8 cellular contexts compared by ENCODE assay signal in the genomic region with DNA sequence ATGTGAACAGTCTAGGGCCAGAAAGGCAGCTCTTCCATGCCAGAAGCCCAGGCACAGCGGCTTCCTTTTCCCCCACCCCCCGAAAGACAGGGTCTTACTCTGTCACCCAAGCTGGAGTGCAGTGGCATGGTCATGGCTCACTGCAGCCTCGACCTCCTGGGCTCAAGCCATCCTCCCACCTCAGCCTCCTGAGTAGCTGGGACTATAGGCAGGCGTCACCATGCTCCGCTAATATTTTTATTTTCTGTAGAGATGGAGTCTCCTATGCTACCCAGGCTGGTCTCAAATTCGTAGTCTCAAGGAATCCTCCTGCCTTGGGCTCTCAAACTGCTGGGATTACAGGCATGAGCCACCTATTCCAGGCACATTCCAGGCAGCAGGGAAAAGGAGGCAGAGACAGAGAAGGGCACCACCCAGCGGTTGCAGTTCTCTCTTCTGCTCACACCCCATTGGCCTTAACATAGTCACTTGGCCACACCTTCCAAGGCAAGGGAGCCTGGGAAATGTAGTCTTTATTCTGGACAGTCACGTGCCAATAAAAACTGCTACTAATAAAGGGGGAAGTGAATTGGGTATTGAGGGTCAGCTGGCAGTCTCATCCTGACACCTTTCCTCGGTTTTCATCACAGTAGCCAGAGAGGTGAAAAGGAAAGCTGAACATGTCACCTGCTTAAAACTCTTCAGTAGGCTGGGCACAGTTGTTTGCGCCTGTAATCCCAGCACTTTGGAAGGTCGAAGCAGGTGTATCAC.
DNase-seq lines count a peak whose midpoint lies in the region; ATAC-seq and TF ChIP-seq lines count a peak whose summit lies in the region.

No MANE protein-coding gene starts in this region.

- no peaks in the 10 kb centered on the region for H3K9me3 ChIP-seq in OCI-LY7 (ENCODE audit: low read length)
- H3K9me3 ChIP-seq in mammary epithelial cell (replicated peaks; ENCODE audit: insufficient read depth, low read length): no peaks in the 10 kb centered on the region

- BruUV-seq in OCI-LY7 (replicated peaks; lab: Mats Ljungman, UMichigan) (no TSS peak), mammary epithelial cell (replicated peaks; lab: Mats Ljungman, UMichigan) (no TSS peak)

- no peaks in the 10 kb centered on the region for H4K20me1 ChIP-seq in OCI-LY7 (ENCODE audit: insufficient read depth, low read length)
- no peaks in the 10 kb centered on the region for H4K20me1 ChIP-seq in mammary epithelial cell (ENCODE audit: insufficient read depth, low read length)

- H3K27ac ChIP-seq in OCI-LY7 (ENCODE audit: low read depth, low read length, poor library complexity, severe bottlenecking) (no peak overlapping the region), mammary epithelial cell (ENCODE audit: insufficient read depth, low read depth, low read length) (no peak overlapping the region)

- no peaks in the 10 kb centered on the region for H3K36me3 ChIP-seq in OCI-LY7 (ENCODE audit: insufficient read depth, low read length)
- no peaks in the 10 kb centered on the region for H3K36me3 ChIP-seq in mammary epithelial cell (ENCODE audit: insufficient read depth, low read length)

- CTCF ChIA-PET in OCI-LY7 (lab: Charles Lee; ENCODE audit: unreplicated experiment) (no interaction called here), mammary epithelial cell (lab: Charles Lee; ENCODE audit: low non-redundant PET) (interaction anchor here (0.5 kb wide), 1 partner anchor 23 kb away, joined by 3 read pairs; no protein-coding TSS in a partner anchor)

- H3K79me2 ChIP-seq in OCI-LY7 (ENCODE audit: insufficient read depth, low read depth, low read length) (no peaks in the 10 kb centered on the region), mammary epithelial cell (ENCODE audit: insufficient read depth, low read length) (no peaks in the 10 kb centered on the region)

- dilution Hi-C loops in mammary epithelial cell (cut with HindIII; ENCODE audit: low sequenced_read_pairs): no loop called here

- ATAC-seq in GM21717 (IDR thresholded peaks at IDR 0.05; ENCODE audit: unreplicated experiment): no peak

- TF ChIP-seq CTCF in OCI-LY7 (conservative IDR thresholded peaks at IDR 0.05; ENCODE audit: low read length): peak; percentile 91
- peak; percentile 63 to 66 for TF ChIP-seq CTCF in mammary epithelial cell (conservative IDR thresholded peaks at IDR 0.05 in 1 of 2, IDR thresholded peaks at IDR 0.05 in 1 of 2; ENCODE audit: extremely low read depth in 1 of 2, insufficient read depth in 1 of 2, low read depth in 1 of 2, low read length in 2 of 2)

- POLR2A ChIA-PET in OCI-LY7 (lab: Charles Lee): no interaction called here

- H3K4me3 ChIP-seq in OCI-LY7 (ENCODE audit: low read depth, low read length, poor library complexity, severe bottlenecking) (no peak overlapping the region), mammary epithelial cell (replicated peaks in 1 of 3; ENCODE audit: insufficient read depth in 1 of 3, low read depth in 2 of 3, low read length in 3 of 3) (no peak overlapping the region)

- H3K9me2 ChIP-seq in OCI-LY7 (ENCODE audit: insufficient read depth, low read length): no peaks in the 10 kb centered on the region

- no peak overlapping the region for H3K9ac ChIP-seq in mammary epithelial cell (ENCODE audit: insufficient read depth, low read length)

- H3K27me3 ChIP-seq in mammary epithelial cell (ENCODE audit: insufficient read depth, low read length): no peaks in the 10 kb centered on the region

- no peaks in the 10 kb centered on the region for H3K4me1 ChIP-seq in OCI-LY7 (ENCODE audit: insufficient read depth, low read length, poor library complexity, severe bottlenecking)
- peaks cover 8% of the 10 kb centered on the region for H3K4me1 ChIP-seq in mammary epithelial cell (ENCODE audit: insufficient read depth, low read length)

- H3K4me2 ChIP-seq in OCI-LY7 (ENCODE audit: low read length) (peak overlapping the region; percentile 30; the same call in 1 of the 2 replicates), mammary epithelial cell (ENCODE audit: insufficient read depth, low read depth, low read length) (no peak overlapping the region)

- peak; percentile 85 for DNase-seq in EH (ENCODE audit: low read depth)
- DNase-seq in HuH-7 (ENCODE audit: low spot score): peak; percentile 80
- DNase-seq in OCI-LY7 (ENCODE audit: low spot score): peak; percentile 73
- peak; percentile 54 for DNase-seq in mammary epithelial cell
- DNase-seq in kidney glomerular epithelial cell (lab: John Stamatoyannopoulos, UW): peak; percentile 60
- DNase-seq in stromal cell of bone marrow (ENCODE audit: low read depth): peak; percentile 40
- no peak for DNase-seq in KG1 (lab: John Stamatoyannopoulos, UW)

- WGBS in mammary epithelial cell (ENCODE audit: low coverage, missing lambda C conversion rate): 76% methylated on average over 11 of the region's 11 CpGs

- in situ Hi-C loops in mammary epithelial cell (cut with MboI; ENCODE audit: low sequenced_read_pairs in 2 of 2): loop anchor here (5.0 to 10.0 kb wide), 2 partner anchors 386 to 393 kb away; no protein-coding TSS in a partner anchor

- no peak overlapping the region for H2AFZ ChIP-seq in OCI-LY7 (ENCODE audit: low read length)
- H2AFZ ChIP-seq in mammary epithelial cell (ENCODE audit: low read depth, low read length): no peak overlapping the region

- intact Hi-C loops in OCI-LY7 (cut with micrococcal nuclease; ENCODE audit: unreplicated experiment): loop anchor here (1.0 kb wide), 1 partner anchor 392 kb away; no protein-coding TSS in a partner anchor
- intact Hi-C loops in mammary epithelial cell (cut with micrococcal nuclease): loop anchor here (1.0 kb wide), 2 partner anchors 383 to 392 kb away; no protein-coding TSS in a partner anchor
